In genomic region chr3:113947372-113948014, GRCh38 we compare ENCODE assay signal across 1 cellular context.
TF ChIP-seq lines count a peak whose summit lies in the region.

TSS of gene ZDHHC23 (plus strand) at chr3:113948013. CDS start at chr3:113948803, 790 bp downstream.

TF ChIP-seq in HEK293, 187 proteins besides CTCF, POLR2A, EP300 and RAD21 (continued from another document):
- TF ChIP-seq RBAK (tag by site-specific recombination; IDR thresholded peaks at IDR 0.05): no peak
- no peak for TF ChIP-seq ZBTB17 (tag by site-specific recombination; IDR thresholded peaks at IDR 0.05)
- peak; percentile 87 for TF ChIP-seq SCRT2 (tag by site-specific recombination; IDR thresholded peaks at IDR 0.05)
- 0 out of 2 replicates have a peak, but pooled peaks have one; percentile 12 for TF ChIP-seq PRDM1 (tag by site-specific recombination; IDR thresholded peaks at IDR 0.05)
- TF ChIP-seq ZNF23 (tag by site-specific recombination; IDR thresholded peaks at IDR 0.05; ENCODE audit: borderline replicate concordance): no peak
- no peak for TF ChIP-seq ZNF76 (tag by site-specific recombination; IDR thresholded peaks at IDR 0.05; ENCODE audit: borderline replicate concordance, low read depth)
- peak; percentile 91 for TF ChIP-seq IKZF3 (tag by site-specific recombination; IDR thresholded peaks at IDR 0.05)
- no peak for TF ChIP-seq ZFP37 (tag by site-specific recombination; IDR thresholded peaks at IDR 0.05)
- no peak for TF ChIP-seq ZNF488 (tag by site-specific recombination; IDR thresholded peaks at IDR 0.05)
- TF ChIP-seq ZNF366 (tag by site-specific recombination; conservative IDR thresholded peaks at IDR 0.05): no peak
- TF ChIP-seq ZBTB20 (tag by site-specific recombination; IDR thresholded peaks at IDR 0.05): peak; percentile 67
- TF ChIP-seq ZNF132 (tag by site-specific recombination; IDR thresholded peaks at IDR 0.05; ENCODE audit: borderline replicate concordance): no peak
- TF ChIP-seq KLF17 (tag by site-specific recombination; IDR thresholded peaks at IDR 0.05): no peak
- no peak for TF ChIP-seq ZNF221 (tag by site-specific recombination; IDR thresholded peaks at IDR 0.05; ENCODE audit: borderline replicate concordance)
- no peak for TF ChIP-seq HOXC10 (CRISPR knock-in tag; IDR thresholded peaks at IDR 0.05)
- no peak for TF ChIP-seq ZXDB (tag by site-specific recombination; IDR thresholded peaks at IDR 0.05)
- TF ChIP-seq ZFP3 (tag by site-specific recombination; IDR thresholded peaks at IDR 0.05; ENCODE audit: low read depth): no peak
- TF ChIP-seq ZFP69B (tag by site-specific recombination; IDR thresholded peaks at IDR 0.05): 0 out of 2 replicates have a peak, but pooled peaks have one; percentile 36
- TF ChIP-seq ZNF19 (tag by site-specific recombination; IDR thresholded peaks at IDR 0.05; ENCODE audit: low read depth): no peak
- TF ChIP-seq ZNF701 (tag by site-specific recombination; IDR thresholded peaks at IDR 0.05): no peak
- no peak for TF ChIP-seq YY2 (tag by site-specific recombination; IDR thresholded peaks at IDR 0.05)
- no peak for TF ChIP-seq BCL6B (tag by site-specific recombination; IDR thresholded peaks at IDR 0.05)
- TF ChIP-seq ZNF658 (tag by site-specific recombination; IDR thresholded peaks at IDR 0.05): no peak
- no peak for TF ChIP-seq ZNF280D (tag by site-specific recombination; IDR thresholded peaks at IDR 0.05)
- TF ChIP-seq ZNF585B (tag by site-specific recombination; IDR thresholded peaks at IDR 0.05): no peak
- TF ChIP-seq ATF2 (tag by site-specific recombination; IDR thresholded peaks at IDR 0.05; ENCODE audit: low read depth): no peak
- TF ChIP-seq ZNF521 (tag by site-specific recombination; IDR thresholded peaks at IDR 0.05): no peak
- TF ChIP-seq ZNF670 (tag by site-specific recombination; IDR thresholded peaks at IDR 0.05; ENCODE audit: low read depth): no peak
- TF ChIP-seq ZBTB1 (tag by site-specific recombination; IDR thresholded peaks at IDR 0.05): no peak
- no peak for TF ChIP-seq ZSCAN23 (tag by site-specific recombination; IDR thresholded peaks at IDR 0.05)
- TF ChIP-seq ZBTB8A (tag by site-specific recombination; IDR thresholded peaks at IDR 0.05): no peak
- TF ChIP-seq ZNF571 (tag by site-specific recombination; IDR thresholded peaks at IDR 0.05): no peak
- no peak for TF ChIP-seq ZNF530 (tag by site-specific recombination; IDR thresholded peaks at IDR 0.05; ENCODE audit: low read depth)
- TF ChIP-seq KLF10 (tag by site-specific recombination; IDR thresholded peaks at IDR 0.05): no peak
- TF ChIP-seq ZNF302 (tag by site-specific recombination; IDR thresholded peaks at IDR 0.05; ENCODE audit: low read depth): no peak
- no peak for TF ChIP-seq ZNF623 (tag by site-specific recombination; IDR thresholded peaks at IDR 0.05)
- no peak for TF ChIP-seq ZNF37A (tag by site-specific recombination; IDR thresholded peaks at IDR 0.05)
- TF ChIP-seq ZNF350 (tag by site-specific recombination; IDR thresholded peaks at IDR 0.05): no peak
- TF ChIP-seq ZBTB48 (tag by site-specific recombination; IDR thresholded peaks at IDR 0.05): no peak
- TF ChIP-seq ZNF416 (tag by site-specific recombination; IDR thresholded peaks at IDR 0.05): no peak
- no peak for TF ChIP-seq PRDM6 (tag by site-specific recombination; IDR thresholded peaks at IDR 0.05)
- TF ChIP-seq ZNF175 (tag by site-specific recombination; IDR thresholded peaks at IDR 0.05): no peak
- TF ChIP-seq ZNF239 (tag by site-specific recombination; IDR thresholded peaks at IDR 0.05): no peak
- TF ChIP-seq SP3 (tag by site-specific recombination; IDR thresholded peaks at IDR 0.05): 0 out of 2 replicates have a peak, but pooled peaks have one; percentile 12
- peak; percentile 49 for TF ChIP-seq ZNF341 (tag by site-specific recombination; IDR thresholded peaks at IDR 0.05; ENCODE audit: low read depth)
- no peak for TF ChIP-seq ZNF354C (tag by site-specific recombination; IDR thresholded peaks at IDR 0.05; ENCODE audit: borderline replicate concordance, low read depth)
- no peak for TF ChIP-seq ZNF791 (tag by site-specific recombination; IDR thresholded peaks at IDR 0.05)
- no peak for TF ChIP-seq GFI1B (tag by site-specific recombination; IDR thresholded peaks at IDR 0.05)
- TF ChIP-seq ZNF324 (tag by site-specific recombination; IDR thresholded peaks at IDR 0.05): no peak
- TF ChIP-seq HIC1 (tag by site-specific recombination; IDR thresholded peaks at IDR 0.05): no peak
- TF ChIP-seq ZNF747 (tag by site-specific recombination; IDR thresholded peaks at IDR 0.05): no peak
- TF ChIP-seq SETDB1 (IDR thresholded peaks at IDR 0.05; ENCODE audit: insufficient read length, low read length): no peak
- TF ChIP-seq ZNF133 (tag by site-specific recombination; IDR thresholded peaks at IDR 0.05): no peak
- TF ChIP-seq AEBP2 (tag by site-specific recombination; IDR thresholded peaks at IDR 0.05; ENCODE audit: borderline replicate concordance): no peak
- TF ChIP-seq ZBTB21 (tag by site-specific recombination; IDR thresholded peaks at IDR 0.05): no peak
